In genomic region chr16:13958438-13958837, GRCh38 we compare ENCODE assay signal across 1 cellular context.
TF ChIP-seq lines count a peak whose summit lies in the region.

No MANE protein-coding gene starts in this region.

TF ChIP-seq in A549, 52 proteins besides CTCF, POLR2A, EP300 and RAD21 (continued from another document):
- TF ChIP-seq, protein P1, sequence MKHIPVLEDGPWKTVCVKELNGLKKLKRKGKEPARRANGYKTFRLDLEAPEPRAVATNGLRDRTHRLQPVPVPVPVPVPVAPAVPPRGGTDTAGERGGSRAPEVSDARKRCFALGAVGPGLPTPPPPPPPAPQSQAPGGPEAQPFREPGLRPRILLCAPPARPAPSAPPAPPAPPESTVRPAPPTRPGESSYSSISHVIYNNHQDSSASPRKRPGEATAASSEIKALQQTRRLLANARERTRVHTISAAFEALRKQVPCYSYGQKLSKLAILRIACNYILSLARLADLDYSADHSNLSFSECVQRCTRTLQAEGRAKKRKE (CRISPR knock-in tag; IDR thresholded peaks at IDR 0.05; ENCODE audit: low read depth): 0 out of 2 replicates have a peak, but pooled peaks have one; percentile 32
- no peak for TF ChIP-seq HOXB13 (CRISPR knock-in tag; IDR thresholded peaks at IDR 0.05; ENCODE audit: low read depth)
- no peak for TF ChIP-seq NFE2L2 (conservative IDR thresholded peaks at IDR 0.05; ENCODE audit: low read length)
- no peak for TF ChIP-seq USF2 (IDR thresholded peaks at IDR 0.05)
- TF ChIP-seq NR3C1 (IDR thresholded peaks at IDR 0.05): no peak
- peak; percentile 54 to 92; a peak in 3 of 4 replicates for TF ChIP-seq CEBPB (IDR thresholded peaks at IDR 0.05)
- TF ChIP-seq ZFP36 (IDR thresholded peaks at IDR 0.05; ENCODE audit: borderline replicate concordance, partially characterized antibody): no peak
- no peak for TF ChIP-seq FOXS1 (CRISPR knock-in tag; IDR thresholded peaks at IDR 0.05)
- no peak for TF ChIP-seq RNF2 (IDR thresholded peaks at IDR 0.05; ENCODE audit: borderline replicate concordance, low read depth)
- no peak for TF ChIP-seq HDAC2 (IDR thresholded peaks at IDR 0.05)
- TF ChIP-seq CHD2 (IDR thresholded peaks at IDR 0.05; ENCODE audit: low read length, partially characterized antibody): no peak
- TF ChIP-seq FOSL2 (IDR thresholded peaks at IDR 0.05): peak; percentile 72; the same call in 1 of the 2 replicates
- peak; percentile 73 for TF ChIP-seq FOSL2 (CRISPR knock-in tag; IDR thresholded peaks at IDR 0.05)
- no peak for TF ChIP-seq MAFK (IDR thresholded peaks at IDR 0.05; ENCODE audit: partially characterized antibody)
- TF ChIP-seq, protein P2, sequence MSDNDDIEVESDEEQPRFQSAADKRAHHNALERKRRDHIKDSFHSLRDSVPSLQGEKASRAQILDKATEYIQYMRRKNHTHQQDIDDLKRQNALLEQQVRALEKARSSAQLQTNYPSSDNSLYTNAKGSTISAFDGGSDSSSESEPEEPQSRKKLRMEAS (IDR thresholded peaks at IDR 0.05): peak; percentile 72
- peak; percentile 88; the same call in 1 of the 2 replicates for TF ChIP-seq GATA3 (IDR thresholded peaks at IDR 0.05; ENCODE audit: borderline replicate concordance)
TF ChIP-seq in A549: peak in this region for 10.
